ENCODE assay signal across 22 cellular contexts in genomic region chr14:36702484-36702883, GRCh38. TPM values are rescaled to one million over a fixed set of nuclear protein-coding genes. Genes with fewer than 3 reads are reported as not detected.
DNase-seq lines count a peak whose midpoint lies in the region; ATAC-seq and TF ChIP-seq lines count a peak whose summit lies in the region.
"Had no signal": no experiment of that assay in that cellular context is flagged by ENCODE, and none has a peak within 500 bp of the region (broad histone marks: within the 10 kb centered on the region; RNA-seq: fewer than 3 reads in every experiment).

No MANE protein-coding gene starts in this region.

- no peak overlapping the region for H2AFZ ChIP-seq in Karpas-422 (ENCODE audit: low read length)

- H3K9me3 Mint-ChIP-seq in activated CD8-positive, alpha-beta T cell treated with anti-CD3 and anti-CD28 coated beads, Interleukin-2, amount 10 ng/mL, durations not matched to agents 7 days and 5 days (ENCODE audit: insufficient read depth) = no peaks in the 10 kb centered on the region

- H3K9me2 ChIP-seq in Karpas-422 (replicated peaks; ENCODE audit: insufficient read depth, low read length) = no peaks in the 10 kb centered on the region

- H3K27ac ChIP-seq in Karpas-422 (ENCODE audit: low read length) = no peak overlapping the region; the same call in 1 of the 2 replicates
- H3K27ac ChIP-seq in esophagus muscularis mucosa (replicated peaks in 1 of 4) = no peak overlapping the region
- H3K27ac ChIP-seq: 22Rv1; A549; BLaER1 treated with 17β-estradiol and CSF1 and Interleukin-3, amounts not matched to agents 10 nM and 100 nM had no signal

- no peak overlapping the region for H3K9ac ChIP-seq in Karpas-422 (ENCODE audit: low read length)
- H3K9ac ChIP-seq: BLaER1 treated with 17β-estradiol and CSF1 and Interleukin-3, amounts not matched to agents 10 nM and 100 nM had no signal

- intact Hi-C loops in esophagus muscularis mucosa (cut with DNase I) = no loop called here

- H3K4me1 Mint-ChIP-seq in activated CD8-positive, alpha-beta T cell treated with anti-CD3 and anti-CD28 coated beads, Interleukin-2, amount 10 ng/mL, durations not matched to agents 7 days and 5 days (ENCODE audit: low read depth) = no peaks in the 10 kb centered on the region
- H3K4me1 Mint-ChIP-seq: B cell; CD14-positive monocyte; CD4-positive, alpha-beta memory T cell; CD4-positive, CD25-positive, alpha-beta regulatory T cell; CD8-positive, alpha-beta memory T cell had no signal

- POLR2A ChIA-PET in activated CD8-positive, alpha-beta T cell treated with anti-CD3 and anti-CD28 coated beads, Interleukin-2, amount 10 ng/mL, durations not matched to agents 7 days and 5 days (lab: Charles Lee) = no interaction called here

- 75% methylated on average over 2 of the region's 2 CpGs for WGBS in esophagus muscularis mucosa

- H3K27ac Mint-ChIP-seq in activated CD8-positive, alpha-beta T cell treated with anti-CD3 and anti-CD28 coated beads, Interleukin-2, amount 10 ng/mL, durations not matched to agents 7 days and 5 days = no peak overlapping the region
- H3K27ac Mint-ChIP-seq: B cell; CD14-positive monocyte; CD4-positive, alpha-beta memory T cell; CD4-positive, CD25-positive, alpha-beta regulatory T cell; CD8-positive, alpha-beta memory T cell had no signal

- no peak for TF ChIP-seq EP300 in esophagus muscularis mucosa (IDR thresholded peaks at IDR 0.05)

- no peak overlapping the region for H3K4me3 Mint-ChIP-seq in activated CD8-positive, alpha-beta T cell treated with anti-CD3 and anti-CD28 coated beads, Interleukin-2, amount 10 ng/mL, durations not matched to agents 7 days and 5 days
- H3K4me3 Mint-ChIP-seq: B cell; CD14-positive monocyte; CD4-positive, alpha-beta memory T cell; CD4-positive, CD25-positive, alpha-beta regulatory T cell; CD8-positive, alpha-beta memory T cell had no signal

- no peaks in the 10 kb centered on the region for H3K36me3 Mint-ChIP-seq in activated CD8-positive, alpha-beta T cell treated with anti-CD3 and anti-CD28 coated beads, Interleukin-2, amount 10 ng/mL, durations not matched to agents 7 days and 5 days (ENCODE audit: low read depth)
- H3K36me3 Mint-ChIP-seq: CD14-positive monocyte; CD4-positive, alpha-beta memory T cell; CD4-positive, CD25-positive, alpha-beta regulatory T cell; CD8-positive, alpha-beta memory T cell had no signal

- no peaks in the 10 kb centered on the region for H3K79me2 ChIP-seq in Karpas-422 (ENCODE audit: low read length)

- no peak for ATAC-seq in activated CD8-positive, alpha-beta T cell treated with anti-CD3 and anti-CD28 coated beads, Interleukin-2, amount 10 ng/mL, durations not matched to agents 7 days and 5 days
- ATAC-seq: A549 had no signal

- H3K27me3 Mint-ChIP-seq in activated CD8-positive, alpha-beta T cell treated with anti-CD3 and anti-CD28 coated beads, Interleukin-2, amount 10 ng/mL, durations not matched to agents 7 days and 5 days (ENCODE audit: low read depth) = no peaks in the 10 kb centered on the region
- H3K27me3 Mint-ChIP-seq: B cell; CD4-positive, alpha-beta memory T cell; CD4-positive, CD25-positive, alpha-beta regulatory T cell had no signal

- H3K27me3 ChIP-seq in Karpas-422 (ENCODE audit: low read length) = no peaks in the 10 kb centered on the region
- no peaks in the 10 kb centered on the region for H3K27me3 ChIP-seq in esophagus muscularis mucosa
- H3K27me3 ChIP-seq: BLaER1 treated with 17β-estradiol and CSF1 and Interleukin-3, amounts not matched to agents 10 nM and 100 nM had no signal

- H3K4me1 ChIP-seq in Karpas-422 (ENCODE audit: low read length) (peaks cover 44% of the 10 kb centered on the region), esophagus muscularis mucosa (no peaks in the 10 kb centered on the region)
- H3K4me1 ChIP-seq: A549; BLaER1 treated with 17β-estradiol and CSF1 and Interleukin-3, amounts not matched to agents 10 nM and 100 nM had no signal

- no peaks in the 10 kb centered on the region for H3K9me3 ChIP-seq in Karpas-422 (ENCODE audit: low read length)
- peaks cover 0 to 5% (median 0%) of the 10 kb centered on the region in 4 donors for H3K9me3 ChIP-seq in esophagus muscularis mucosa
- H3K9me3 ChIP-seq: A549 had no signal

- no peaks in the 10 kb centered on the region for H4K20me1 ChIP-seq in Karpas-422 (ENCODE audit: insufficient read depth, low read depth, low read length)
- H4K20me1 ChIP-seq: BLaER1 treated with 17β-estradiol and CSF1 and Interleukin-3, amounts not matched to agents 10 nM and 100 nM had no signal

- H3K4me2 ChIP-seq in Karpas-422 (ENCODE audit: low read depth, low read length, poor library complexity, severe bottlenecking) = peak overlapping the region; percentile 80
- H3K4me2 ChIP-seq: A549; BLaER1 treated with 17β-estradiol and CSF1 and Interleukin-3, amounts not matched to agents 10 nM and 100 nM had no signal

- H3K4me3 ChIP-seq in Karpas-422 (ENCODE audit: low read length) (no peak overlapping the region), esophagus muscularis mucosa (no peak overlapping the region)
- H3K4me3 ChIP-seq: A549; BLaER1 treated with 17β-estradiol and CSF1 and Interleukin-3, amounts not matched to agents 10 nM and 100 nM had no signal

- TF ChIP-seq CTCF in esophagus muscularis mucosa (IDR thresholded peaks at IDR 0.05) = no peak

- peak; percentile 62 for DNase-seq in H4 (ENCODE audit: low spot score)
- peak; percentile 51 for DNase-seq in Karpas-422
- peak; percentile 37 for DNase-seq in esophagus muscularis mucosa (ENCODE audit: extremely low spot score)
- no peak for DNase-seq in NCI-H69 (lab: John Stamatoyannopoulos, UW)
- DNase-seq in C1 segment of cervical spinal cord (lab: John Stamatoyannopoulos, UW) = no peak
- DNase-seq in activated CD8-positive, alpha-beta T cell treated with anti-CD3 and anti-CD28 coated beads, Interleukin-2, amount 10 ng/mL, durations not matched to agents 7 days and 5 days = no peak
- DNase-seq: AML-193; CD4-positive, CD25-positive, alpha-beta regulatory T cell; CD8-positive, alpha-beta memory T cell; COR-L47; DMS 273 treated with DMSO at 0.1 percent for 48 hours; DMS153; DMS53; DMS79 treated with DMSO at 0.1 percent for 48 hours; GF-D8 had no signal

- no peak for TF ChIP-seq POLR2A in esophagus muscularis mucosa (IDR thresholded peaks at IDR 0.05; ENCODE audit: low read depth)

- H3K36me3 ChIP-seq in Karpas-422 (ENCODE audit: insufficient read depth, low read length) (no peaks in the 10 kb centered on the region; the same call in 1 of the 2 replicates), esophagus muscularis mucosa (no peaks in the 10 kb centered on the region)
- H3K36me3 ChIP-seq: BLaER1 treated with 17β-estradiol and CSF1 and Interleukin-3, amounts not matched to agents 10 nM and 100 nM had no signal

- CTCF ChIA-PET in activated CD8-positive, alpha-beta T cell treated with anti-CD3 and anti-CD28 coated beads, Interleukin-2, amount 10 ng/mL, durations not matched to agents 7 days and 5 days (lab: Charles Lee) = no interaction called here

RNA-seq across cellular contexts. Expression of gene PAX9, which starts 40.8 kb away (rescaled TPM):
- 4.6 and 5.2 TPM in 2 replicates for total RNA-seq in H4 (2014; rRNA removed; shearing (Covaris generic))
- not detected in 2 replicates for total RNA-seq in Karpas-422 (2014; rRNA removed; shearing (Covaris generic); ENCODE audit: low replicate concordance)
- total RNA-seq in esophagus muscularis mucosa = 1 to 10 TPM in 1 of 4 donors, under 1 TPM in 3; 0.50 to 2.1 (median 0.77) TPM
- total RNA-seq in activated CD8-positive, alpha-beta T cell treated with anti-CD3 and anti-CD28 coated beads, Interleukin-2, amount 10 ng/mL, durations not matched to agents 7 days and 5 days = not detected
- total RNA-seq: A172; B cell; CD4-positive, alpha-beta memory T cell; CD8-positive, alpha-beta memory T cell had no signal

Comparison
In these comparisons a context has a peak if more than half of its experiments do, and no peak if none do; other contexts are left out.
1. DNase-seq: peak in H4 (single experiment), Karpas-422 (single experiment) and esophagus muscularis mucosa (single experiment); none in NCI-H69 (single experiment), C1 segment of cervical spinal cord (0 of 14) and activated CD8-positive, alpha-beta T cell treated with anti-CD3 and anti-CD28 coated beads, Interleukin-2, amount 10 ng/mL, durations not matched to agents 7 days and 5 days (single experiment).